2 cellular contexts compared by ENCODE assay signal in the genomic region with DNA sequence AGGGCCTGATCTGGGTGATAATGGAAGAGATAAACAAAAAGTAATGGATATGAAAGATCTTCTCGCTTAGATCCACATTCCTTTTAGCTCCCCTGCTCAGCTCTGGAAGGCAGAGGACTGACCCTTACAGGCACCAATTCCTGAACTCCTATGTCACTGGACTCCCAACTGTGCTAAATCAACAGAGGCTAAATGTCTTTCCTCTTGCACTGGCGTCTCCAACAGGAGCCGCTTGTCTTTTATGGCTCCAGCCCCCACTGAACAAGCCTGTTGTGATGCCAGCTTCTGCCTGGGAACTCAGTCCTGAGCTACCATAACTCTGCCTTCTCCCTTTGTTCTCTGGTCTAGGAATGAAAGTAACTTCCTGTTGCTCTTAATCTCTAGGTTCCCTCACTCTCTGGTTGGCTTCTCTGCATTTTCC.
A peak's percentile ranks its signal among the peaks of the same experiment; 100 is the strongest.
TF ChIP-seq lines count a peak whose summit lies in the region.

No MANE protein-coding gene starts in this region.

TF ChIP-seq in GM23338, 12 proteins besides CTCF, POLR2A, EP300 and RAD21 (continued from another document):
- TF ChIP-seq, protein P1, sequence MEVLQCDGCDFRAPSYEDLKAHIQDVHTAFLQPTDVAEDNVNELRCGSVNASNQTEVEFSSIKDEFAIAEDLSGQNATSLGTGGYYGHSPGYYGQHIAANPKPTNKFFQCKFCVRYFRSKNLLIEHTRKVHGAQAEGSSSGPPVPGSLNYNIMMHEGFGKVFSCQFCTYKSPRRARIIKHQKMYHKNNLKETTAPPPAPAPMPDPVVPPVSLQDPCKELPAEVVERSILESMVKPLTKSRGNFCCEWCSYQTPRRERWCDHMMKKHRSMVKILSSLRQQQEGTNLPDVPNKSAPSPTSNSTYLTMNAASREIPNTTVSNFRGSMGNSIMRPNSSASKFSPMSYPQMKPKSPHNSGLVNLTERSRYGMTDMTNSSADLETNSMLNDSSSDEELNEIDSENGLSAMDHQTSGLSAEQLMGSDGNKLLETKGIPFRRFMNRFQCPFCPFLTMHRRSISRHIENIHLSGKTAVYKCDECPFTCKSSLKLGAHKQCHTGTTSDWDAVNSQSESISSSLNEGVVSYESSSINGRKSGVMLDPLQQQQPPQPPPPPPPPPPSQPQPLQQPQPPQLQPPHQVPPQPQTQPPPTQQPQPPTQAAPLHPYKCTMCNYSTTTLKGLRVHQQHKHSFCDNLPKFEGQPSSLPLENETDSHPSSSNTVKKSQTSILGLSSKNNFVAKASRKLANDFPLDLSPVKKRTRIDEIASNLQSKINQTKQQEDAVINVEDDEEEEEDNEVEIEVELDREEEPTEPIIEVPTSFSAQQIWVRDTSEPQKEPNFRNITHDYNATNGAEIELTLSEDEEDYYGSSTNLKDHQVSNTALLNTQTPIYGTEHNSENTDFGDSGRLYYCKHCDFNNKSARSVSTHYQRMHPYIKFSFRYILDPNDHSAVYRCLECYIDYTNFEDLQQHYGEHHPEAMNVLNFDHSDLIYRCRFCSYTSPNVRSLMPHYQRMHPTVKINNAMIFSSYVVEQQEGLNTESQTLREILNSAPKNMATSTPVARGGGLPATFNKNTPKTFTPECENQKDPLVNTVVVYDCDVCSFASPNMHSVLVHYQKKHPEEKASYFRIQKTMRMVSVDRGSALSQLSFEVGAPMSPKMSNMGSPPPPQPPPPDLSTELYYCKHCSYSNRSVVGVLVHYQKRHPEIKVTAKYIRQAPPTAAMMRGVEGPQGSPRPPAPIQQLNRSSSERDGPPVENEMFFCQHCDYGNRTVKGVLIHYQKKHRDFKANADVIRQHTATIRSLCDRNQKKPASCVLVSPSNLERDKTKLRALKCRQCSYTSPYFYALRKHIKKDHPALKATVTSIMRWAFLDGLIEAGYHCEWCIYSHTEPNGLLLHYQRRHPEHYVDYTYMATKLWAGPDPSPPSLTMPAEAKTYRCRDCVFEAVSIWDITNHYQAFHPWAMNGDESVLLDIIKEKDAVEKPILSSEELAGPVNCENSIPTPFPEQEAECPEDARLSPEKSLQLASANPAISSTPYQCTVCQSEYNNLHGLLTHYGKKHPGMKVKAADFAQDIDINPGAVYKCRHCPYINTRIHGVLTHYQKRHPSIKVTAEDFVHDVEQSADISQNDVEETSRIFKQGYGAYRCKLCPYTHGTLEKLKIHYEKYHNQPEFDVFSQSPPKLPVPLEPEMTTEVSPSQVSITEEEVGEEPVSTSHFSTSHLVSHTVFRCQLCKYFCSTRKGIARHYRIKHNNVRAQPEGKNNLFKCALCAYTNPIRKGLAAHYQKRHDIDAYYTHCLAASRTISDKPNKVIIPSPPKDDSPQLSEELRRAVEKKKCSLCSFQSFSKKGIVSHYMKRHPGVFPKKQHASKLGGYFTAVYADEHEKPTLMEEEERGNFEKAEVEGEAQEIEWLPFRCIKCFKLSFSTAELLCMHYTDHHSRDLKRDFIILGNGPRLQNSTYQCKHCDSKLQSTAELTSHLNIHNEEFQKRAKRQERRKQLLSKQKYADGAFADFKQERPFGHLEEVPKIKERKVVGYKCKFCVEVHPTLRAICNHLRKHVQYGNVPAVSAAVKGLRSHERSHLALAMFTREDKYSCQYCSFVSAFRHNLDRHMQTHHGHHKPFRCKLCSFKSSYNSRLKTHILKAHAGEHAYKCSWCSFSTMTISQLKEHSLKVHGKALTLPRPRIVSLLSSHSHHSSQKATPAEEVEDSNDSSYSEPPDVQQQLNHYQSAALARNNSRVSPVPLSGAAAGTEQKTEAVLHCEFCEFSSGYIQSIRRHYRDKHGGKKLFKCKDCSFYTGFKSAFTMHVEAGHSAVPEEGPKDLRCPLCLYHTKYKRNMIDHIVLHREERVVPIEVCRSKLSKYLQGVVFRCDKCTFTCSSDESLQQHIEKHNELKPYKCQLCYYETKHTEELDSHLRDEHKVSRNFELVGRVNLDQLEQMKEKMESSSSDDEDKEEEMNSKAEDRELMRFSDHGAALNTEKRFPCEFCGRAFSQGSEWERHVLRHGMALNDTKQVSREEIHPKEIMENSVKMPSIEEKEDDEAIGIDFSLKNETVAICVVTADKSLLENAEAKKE (CRISPR knock-in tag; IDR thresholded peaks at IDR 0.05), result peak; percentile 84
- no peak for TF ChIP-seq POLR2AphosphoS5 (IDR thresholded peaks at IDR 0.05; ENCODE audit: low read depth)
- TF ChIP-seq STAT1 (IDR thresholded peaks at IDR 0.05; ENCODE audit: unreplicated experiment), result no peak
- TF ChIP-seq ZNF331 (CRISPR knock-in tag; IDR thresholded peaks at IDR 0.05; ENCODE audit: low read depth), result no peak
- TF ChIP-seq ZNF114 (CRISPR knock-in tag; IDR thresholded peaks at IDR 0.05), result 0 out of 2 replicates have a peak, but pooled peaks have one; percentile 29
- no peak for TF ChIP-seq NANOG (IDR thresholded peaks at IDR 0.05; ENCODE audit: borderline replicate concordance)
- no peak for TF ChIP-seq EZH2phosphoT487 (IDR thresholded peaks at IDR 0.05; ENCODE audit: unreplicated experiment)
- TF ChIP-seq JUNB (IDR thresholded peaks at IDR 0.05; ENCODE audit: unreplicated experiment), result no peak
- TF ChIP-seq CREB1 (CRISPR knock-in tag; IDR thresholded peaks at IDR 0.05; ENCODE audit: low read depth), result peak; percentile 65; the same call in 1 of the 2 replicates
- TF ChIP-seq, protein P2, sequence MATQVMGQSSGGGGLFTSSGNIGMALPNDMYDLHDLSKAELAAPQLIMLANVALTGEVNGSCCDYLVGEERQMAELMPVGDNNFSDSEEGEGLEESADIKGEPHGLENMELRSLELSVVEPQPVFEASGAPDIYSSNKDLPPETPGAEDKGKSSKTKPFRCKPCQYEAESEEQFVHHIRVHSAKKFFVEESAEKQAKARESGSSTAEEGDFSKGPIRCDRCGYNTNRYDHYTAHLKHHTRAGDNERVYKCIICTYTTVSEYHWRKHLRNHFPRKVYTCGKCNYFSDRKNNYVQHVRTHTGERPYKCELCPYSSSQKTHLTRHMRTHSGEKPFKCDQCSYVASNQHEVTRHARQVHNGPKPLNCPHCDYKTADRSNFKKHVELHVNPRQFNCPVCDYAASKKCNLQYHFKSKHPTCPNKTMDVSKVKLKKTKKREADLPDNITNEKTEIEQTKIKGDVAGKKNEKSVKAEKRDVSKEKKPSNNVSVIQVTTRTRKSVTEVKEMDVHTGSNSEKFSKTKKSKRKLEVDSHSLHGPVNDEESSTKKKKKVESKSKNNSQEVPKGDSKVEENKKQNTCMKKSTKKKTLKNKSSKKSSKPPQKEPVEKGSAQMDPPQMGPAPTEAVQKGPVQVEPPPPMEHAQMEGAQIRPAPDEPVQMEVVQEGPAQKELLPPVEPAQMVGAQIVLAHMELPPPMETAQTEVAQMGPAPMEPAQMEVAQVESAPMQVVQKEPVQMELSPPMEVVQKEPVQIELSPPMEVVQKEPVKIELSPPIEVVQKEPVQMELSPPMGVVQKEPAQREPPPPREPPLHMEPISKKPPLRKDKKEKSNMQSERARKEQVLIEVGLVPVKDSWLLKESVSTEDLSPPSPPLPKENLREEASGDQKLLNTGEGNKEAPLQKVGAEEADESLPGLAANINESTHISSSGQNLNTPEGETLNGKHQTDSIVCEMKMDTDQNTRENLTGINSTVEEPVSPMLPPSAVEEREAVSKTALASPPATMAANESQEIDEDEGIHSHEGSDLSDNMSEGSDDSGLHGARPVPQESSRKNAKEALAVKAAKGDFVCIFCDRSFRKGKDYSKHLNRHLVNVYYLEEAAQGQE (IDR thresholded peaks at IDR 0.05; ENCODE audit: unreplicated experiment), result no peak
TF ChIP-seq in GM23338: peak in this region for 3.

TF ChIP-seq in SK-N-SH, 30 proteins besides CTCF, POLR2A, EP300 and RAD21 (continued from another document):
- TF ChIP-seq, protein P3, sequence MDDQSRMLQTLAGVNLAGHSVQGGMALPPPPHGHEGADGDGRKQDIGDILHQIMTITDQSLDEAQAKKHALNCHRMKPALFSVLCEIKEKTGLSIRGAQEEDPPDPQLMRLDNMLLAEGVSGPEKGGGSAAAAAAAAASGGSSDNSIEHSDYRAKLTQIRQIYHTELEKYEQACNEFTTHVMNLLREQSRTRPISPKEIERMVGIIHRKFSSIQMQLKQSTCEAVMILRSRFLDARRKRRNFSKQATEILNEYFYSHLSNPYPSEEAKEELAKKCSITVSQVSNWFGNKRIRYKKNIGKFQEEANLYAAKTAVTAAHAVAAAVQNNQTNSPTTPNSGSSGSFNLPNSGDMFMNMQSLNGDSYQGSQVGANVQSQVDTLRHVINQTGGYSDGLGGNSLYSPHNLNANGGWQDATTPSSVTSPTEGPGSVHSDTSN (IDR thresholded peaks at IDR 0.05), result no peak
- TF ChIP-seq TCF12 (IDR thresholded peaks at IDR 0.05), result no peak
- no peak for TF ChIP-seq SMC3 (IDR thresholded peaks at IDR 0.05; ENCODE audit: low read depth, low read length)
TF ChIP-seq in SK-N-SH: peak in this region for 0.
